ENCODE assay signal across 8 cellular contexts in genomic region chr2:178700922-178701342, GRCh38.
A peak's percentile ranks its signal among the peaks of the same experiment; 100 is the strongest.
DNase-seq lines count a peak whose midpoint lies in the region; ATAC-seq and TF ChIP-seq lines count a peak whose summit lies in the region.

No MANE protein-coding gene starts in this region.

- peak; percentile 21 for DNase-seq in AG08396 (ENCODE audit: low spot score)
- peak; percentile 35 for DNase-seq in NCI-H1694 (lab: John Stamatoyannopoulos, UW)
- DNase-seq in chondrocyte (ENCODE audit: low spot score) = no peak
- no peak for DNase-seq in osteocyte (ENCODE audit: extremely low spot score, unreplicated experiment)
- DNase-seq in HK-2 (ENCODE audit: unreplicated experiment) = no peak
- no peak for DNase-seq in activated CD4-positive, alpha-beta memory T cell treated with anti-CD3 and anti-CD28 coated beads for 36 hours

- no peak for ATAC-seq in HG02678 (IDR thresholded peaks at IDR 0.05; ENCODE audit: unreplicated experiment)

- H3K36me3 Mint-ChIP-seq in chondrocyte (ENCODE audit: low read depth) (no peaks in the 10 kb centered on the region), osteocyte (ENCODE audit: unreplicated experiment) (no peaks in the 10 kb centered on the region)
- H3K36me3 Mint-ChIP-seq in activated CD4-positive, alpha-beta memory T cell treated with anti-CD3 and anti-CD28 coated beads for 36 hours = no peaks in the 10 kb centered on the region

- H3K27me3 Mint-ChIP-seq in chondrocyte (ENCODE audit: low read depth) (peaks cover 12% of the 10 kb centered on the region), osteocyte (ENCODE audit: unreplicated experiment) (peaks cover 21% of the 10 kb centered on the region)
- peaks cover 3% of the 10 kb centered on the region for H3K27me3 Mint-ChIP-seq in activated CD4-positive, alpha-beta memory T cell treated with anti-CD3 and anti-CD28 coated beads for 36 hours

- H3K9me3 Mint-ChIP-seq in chondrocyte (ENCODE audit: low read depth) (peaks cover 2% of the 10 kb centered on the region), osteocyte (ENCODE audit: unreplicated experiment) (no peaks in the 10 kb centered on the region)
- no peaks in the 10 kb centered on the region for H3K9me3 Mint-ChIP-seq in activated CD4-positive, alpha-beta memory T cell treated with anti-CD3 and anti-CD28 coated beads for 36 hours

- POLR2A ChIA-PET in activated CD4-positive, alpha-beta memory T cell treated with anti-CD3 and anti-CD28 coated beads for 36 hours (lab: Charles Lee) = no interaction called here

- no peak overlapping the region for H3K27ac Mint-ChIP-seq in chondrocyte (ENCODE audit: unreplicated experiment)
- no peak overlapping the region for H3K27ac Mint-ChIP-seq in osteocyte (ENCODE audit: unreplicated experiment)
- H3K27ac Mint-ChIP-seq in activated CD4-positive, alpha-beta memory T cell treated with anti-CD3 and anti-CD28 coated beads for 36 hours = no peak overlapping the region

- intact Hi-C loops in activated CD4-positive, alpha-beta memory T cell treated with anti-CD3 and anti-CD28 coated beads for 36 hours (cut with micrococcal nuclease) = loop anchor here (1.0 to 2.0 kb wide), 2 partner anchors 213 to 222 kb away; partner anchors contain the start of gene FKBP7

- CTCF ChIA-PET in activated CD4-positive, alpha-beta memory T cell treated with anti-CD3 and anti-CD28 coated beads for 36 hours (lab: Charles Lee) = interaction anchor here (0.6 to 2.0 kb wide), 20 partner anchors 9 to 226 kb away, joined by 3 to 16 read pairs (median 4); no protein-coding TSS in a partner anchor

- H3K4me1 Mint-ChIP-seq in chondrocyte (ENCODE audit: low read depth) = no peaks in the 10 kb centered on the region
- no peaks in the 10 kb centered on the region for H3K4me1 Mint-ChIP-seq in osteocyte (ENCODE audit: unreplicated experiment)
- no peaks in the 10 kb centered on the region for H3K4me1 Mint-ChIP-seq in activated CD4-positive, alpha-beta memory T cell treated with anti-CD3 and anti-CD28 coated beads for 36 hours (ENCODE audit: low read depth)

- H3K4me3 Mint-ChIP-seq in chondrocyte (ENCODE audit: unreplicated experiment) (no peak overlapping the region), osteocyte (ENCODE audit: unreplicated experiment) (no peak overlapping the region)
- no peak overlapping the region for H3K4me3 Mint-ChIP-seq in activated CD4-positive, alpha-beta memory T cell treated with anti-CD3 and anti-CD28 coated beads for 36 hours

- TF ChIP-seq CTCF in GM12872 (IDR thresholded peaks at IDR 0.05; ENCODE audit: insufficient read depth, low read depth, low read length) = peak; percentile 79
- peak; percentile 86 for TF ChIP-seq CTCF in chondrocyte (IDR thresholded peaks at IDR 0.05)
- TF ChIP-seq CTCF in osteocyte (IDR thresholded peaks at IDR 0.05) = peak; percentile 76

Comparison
In these comparisons a context has a peak if more than half of its experiments do, and no peak if none do; other contexts are left out.
1. DNase-seq: peak in AG08396 (single experiment) and NCI-H1694 (single experiment); none in chondrocyte (single experiment), osteocyte (single experiment), HK-2 (single experiment) and activated CD4-positive, alpha-beta memory T cell treated with anti-CD3 and anti-CD28 coated beads for 36 hours (single experiment).
2. Peak in every context shown above with its lines, with median percentiles within 50 percentile points of each other: CTCF ChIP-seq.